Comparison of ENCODE assay signal across 11 cellular contexts in the genomic region with DNA sequence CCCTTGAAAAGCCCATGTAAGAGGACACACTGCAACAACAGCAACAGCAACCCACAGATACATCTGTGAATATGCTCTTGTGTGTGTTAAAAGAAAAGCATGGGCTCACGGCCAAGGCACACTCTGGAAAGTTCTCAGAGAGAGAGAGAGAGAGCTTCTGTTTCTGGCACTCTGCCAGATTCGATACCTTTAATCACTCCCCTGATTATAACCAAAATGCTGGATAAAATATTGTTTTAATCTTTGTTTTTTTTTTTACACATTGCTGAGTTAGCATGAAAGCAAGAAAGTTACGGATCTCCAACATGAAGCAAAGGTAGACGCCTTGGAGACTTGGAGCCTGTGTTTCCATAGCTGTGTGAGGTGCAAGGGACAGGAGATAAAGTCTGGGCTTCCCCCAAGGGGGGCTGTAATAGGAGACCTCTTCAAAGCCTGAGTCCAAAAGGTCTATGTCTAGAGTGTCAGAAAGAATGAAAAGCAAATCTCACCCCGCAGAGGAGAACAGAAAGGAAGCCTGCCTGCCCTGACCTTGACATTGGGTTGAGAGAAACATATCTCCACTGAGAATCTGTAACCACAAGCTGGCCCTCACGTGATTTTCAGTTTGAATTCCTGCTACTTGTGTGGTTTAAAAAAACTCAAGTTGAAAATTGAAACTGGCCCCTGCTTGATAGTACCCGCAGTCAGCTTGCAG. TPM values are rescaled to one million over a fixed set of nuclear protein-coding genes. Genes with fewer than 3 reads are reported as not detected.
DNase-seq lines count a peak whose midpoint lies in the region; ATAC-seq, FAIRE-seq and TF ChIP-seq lines count a peak whose summit lies in the region.
"Had no signal": no experiment of that assay in that cellular context is flagged by ENCODE, and none has a peak within 500 bp of the region (broad histone marks: within the 10 kb centered on the region; RNA-seq: fewer than 3 reads in every experiment).

No MANE protein-coding gene starts in this region.

- DNase-seq in GM19239 (ENCODE audit: insufficient read length, low spot score) (peak; percentile 42), adrenal gland (peak in 6 of 7 donors; percentile 49 to 68 (median 60)), posterior vena cava (ENCODE audit: low spot score) (peak; percentile 34), caudate nucleus (lab: John Stamatoyannopoulos, UW) (no peak), urothelium cell line (ENCODE audit: low spot score) (no peak), Calu3 (no peak), NCI-H226 (no peak)
- DNase-seq: activated T-cell treated with anti-CD3 and anti-CD28 coated beads, Interleukin-2, amount 50 U/mL, for 48 hours; foreskin fibroblast had no signal

- H3K4me1 ChIP-seq in adrenal gland (replicated peaks in 1 of 2), result peaks cover 10% of the 10 kb centered on the region in 2 donors

- CTCF ChIA-PET in Calu3 (lab: Charles Lee), result no interaction called here

- no peaks in the 10 kb centered on the region for H3K9me3 Mint-ChIP-seq in Calu3 (ENCODE audit: low read depth, unreplicated experiment)

- no peaks in the 10 kb centered on the region for H3K4me1 Mint-ChIP-seq in Calu3 (ENCODE audit: low read depth, unreplicated experiment)

- TF ChIP-seq CTCF in adrenal gland (IDR thresholded peaks at IDR 0.05) (no peak), Calu3 (IDR thresholded peaks at IDR 0.05; ENCODE audit: unreplicated experiment) (no peak)

- H3K9me3 ChIP-seq in adrenal gland (replicated peaks in 1 of 3), result no peaks in the 10 kb centered on the region

- BruUV-seq in Calu3 (replicated peaks; lab: Mats Ljungman, UMichigan), result no TSS peak

- no peak overlapping the region for H3K4me3 Mint-ChIP-seq in Calu3 (ENCODE audit: low read depth, unreplicated experiment)

- H3K27ac ChIP-seq in adrenal gland, result peak overlapping the region in 1 of 5 donors; percentile 6
- H3K27ac ChIP-seq in caudate nucleus (ENCODE audit: low read depth, low read length), result no peak overlapping the region

- H3K27ac Mint-ChIP-seq in Calu3 (ENCODE audit: unreplicated experiment), result no peak overlapping the region

- FAIRE-seq in GM19239 (lab: Jason Lieb, UNC) (peak; percentile 96), urothelium cell line (lab: Jason Lieb, UNC) (no peak)

- H3K27me3 Mint-ChIP-seq in Calu3 (ENCODE audit: unreplicated experiment), result peaks cover 92% of the 10 kb centered on the region

- no peaks in the 10 kb centered on the region for H3K36me3 ChIP-seq in adrenal gland (replicated peaks in 1 of 2)

- H3K36me3 Mint-ChIP-seq in Calu3 (ENCODE audit: insufficient read depth, unreplicated experiment), result no peaks in the 10 kb centered on the region

- H3K27me3 ChIP-seq in adrenal gland, result no peaks in the 10 kb centered on the region

- WGBS in adrenal gland, 4 donors, result 24 to 30% (median 28%) methylated on average over 7 of the region's 7 CpGs

- no peak for TF ChIP-seq POLR2A in adrenal gland (IDR thresholded peaks at IDR 0.05)

- intact Hi-C loops in adrenal gland (cut with DNase I), result no loop called here
- intact Hi-C loops in posterior vena cava (cut with DNase I), result no loop called here
- intact Hi-C loops in Calu3 (cut with micrococcal nuclease; ENCODE audit: unreplicated experiment), result no loop called here

- H3K4me3 ChIP-seq in adrenal gland, result no peak overlapping the region

- peak; percentile 69 for ATAC-seq in HG03439 (IDR thresholded peaks at IDR 0.05; ENCODE audit: unreplicated experiment)

RNA-seq across cellular contexts. Expression of gene MPPED1, which starts 33.7 kb away (rescaled TPM):
- total RNA-seq in adrenal gland (under 1 TPM in 2 of 8 donors, not detected in 6; 0.07 to 0.11 TPM), posterior vena cava (not detected), Calu3 (2022) (not detected in 2 replicates)
- under 1 TPM in 1 of 3 donors, not detected in 2; 0.10 TPM for polyA plus RNA-seq in adrenal gland
- total RNA-seq: NCI-H460 had no signal

RNA-seq across cellular contexts. Expression of gene SCUBE1, which starts 35.0 kb away (rescaled TPM):
- total RNA-seq in adrenal gland, result 10 to 100 TPM in 6 of 8 donors, 1 to 10 TPM in 2; 3.7 to 34.0 (median 12.0) TPM
- 1 to 10 TPM; 2.7 to 5.3 (median 4.2) TPM for polyA plus RNA-seq in adrenal gland
- total RNA-seq in posterior vena cava, result 1 to 10 TPM in 1 of 2 donors, under 1 TPM in 1; 0.79 to 1.1 TPM
- 0.47 and 0.54 TPM in 2 replicates for total RNA-seq in Calu3 (2022)

Comparison
In these comparisons a context has a peak if more than half of its experiments do, and no peak if none do; other contexts are left out.
1. DNase-seq: peak in GM19239 (single experiment), adrenal gland (6 of 7) and posterior vena cava (single experiment); none in caudate nucleus (0 of 61), urothelium cell line (single experiment), Calu3 (single experiment) and NCI-H226 (single experiment).